ENCODE assay signal across 9 cellular contexts in genomic region chr1:26021647-26022403, GRCh38. TPM values are rescaled to one million over a fixed set of nuclear protein-coding genes. Genes with fewer than 3 reads are reported as not detected.
DNase-seq lines count a peak whose midpoint lies in the region; ATAC-seq and TF ChIP-seq lines count a peak whose summit lies in the region.
"Had no signal": no experiment of that assay in that cellular context is flagged by ENCODE, and none has a peak within 500 bp of the region (broad histone marks: within the 10 kb centered on the region; RNA-seq: fewer than 3 reads in every experiment).

Gene EXTL1 (plus strand): TSS chr1:26021775. CDS start chr1:26022647, 872 bp downstream.

- H3K4me1 ChIP-seq in body of pancreas (peaks cover 6% of the 10 kb centered on the region), stomach smooth muscle (ENCODE audit: control insufficient read depth, insufficient read depth, low read length) (peaks cover 13% of the 10 kb centered on the region)

- H3K36me3 ChIP-seq in body of pancreas (replicated peaks in 1 of 2; ENCODE audit: insufficient read depth in 1 of 2, low read depth in 2 of 2), result no peaks in the 10 kb centered on the region
- H3K36me3 ChIP-seq in stomach smooth muscle (ENCODE audit: control insufficient read depth in 2 of 2, insufficient read depth in 2 of 2, low read length in 2 of 2), result no peaks in the 10 kb centered on the region

- TF ChIP-seq POLR2A in body of pancreas (IDR thresholded peaks at IDR 0.05), result no peak

- DNase-seq in LHCN-M2 (ENCODE audit: low read depth), result peak; percentile 62
- DNase-seq in body of pancreas, result no peak
- peak; percentile 96 for DNase-seq in iPS-NIHi7 (ENCODE audit: extremely low spot score)
- DNase-seq in RPMI8226, result no peak
- no peak for DNase-seq in effector CD8-positive, alpha-beta T cell (lab: John Stamatoyannopoulos, UW)
- DNase-seq: NCI-H1417 had no signal

- no peaks in the 10 kb centered on the region for H3K9me3 ChIP-seq in body of pancreas
- H3K9me3 ChIP-seq in stomach smooth muscle (ENCODE audit: control insufficient read depth in 2 of 2, low read length in 2 of 2), result no peaks in the 10 kb centered on the region

- WGBS in body of pancreas, 2 donors, result 59 to 61% methylated on average over 11 to 15 of the region's 15 CpGs

- no peak for TF ChIP-seq CTCF in body of pancreas (IDR thresholded peaks at IDR 0.05)

- ATAC-seq in body of pancreas (peak; percentile 16), GM21381 (IDR thresholded peaks at IDR 0.05; ENCODE audit: unreplicated experiment) (no peak), GM21737 (IDR thresholded peaks at IDR 0.05; ENCODE audit: unreplicated experiment) (no peak)

- H3K27ac ChIP-seq in body of pancreas (no peak within 1 kb of the TSS), stomach smooth muscle (ENCODE audit: low read length) (no peak within 1 kb of the TSS)

- H3K4me3 ChIP-seq in body of pancreas, result no peak within 1 kb of the TSS
- H3K4me3 ChIP-seq in stomach smooth muscle (ENCODE audit: low read length in 2 of 2), result peak within 1 kb of the TSS; percentile 31 to 47

- intact Hi-C loops in body of pancreas (cut with DNase I), result no loop called here

- H3K27me3 ChIP-seq in body of pancreas (no peaks in the 10 kb centered on the region), stomach smooth muscle (ENCODE audit: control insufficient read depth in 1 of 2, insufficient read depth in 2 of 2, low read length in 2 of 2) (peaks cover 0 to 3% of the 10 kb centered on the region in 2 donors)

- H3K9ac ChIP-seq in stomach smooth muscle (ENCODE audit: low read length in 2 of 2), result no peak within 1 kb of the TSS

RNA-seq across cellular contexts. Expression of gene EXTL1, which starts in this region (rescaled TPM):
- 1.0 and 1.2 TPM in 2 replicates for total RNA-seq in LHCN-M2 (2014; rRNA removed)
- polyA plus RNA-seq in LHCN-M2 (2012), result 7.5 TPM
- total RNA-seq in body of pancreas, result not detected

Comparison
In these comparisons a context has a peak if more than half of its experiments do, and no peak if none do; other contexts are left out.
1. Peak in ATAC-seq in body of pancreas; RNA of the gene not detected or under 1 TPM.
2. DNase-seq: peak in LHCN-M2 (single experiment) and iPS-NIHi7 (single experiment); none in body of pancreas (0 of 4), RPMI8226 (single experiment) and effector CD8-positive, alpha-beta T cell (single experiment).
3. H3K4me3 ChIP-seq: peak in stomach smooth muscle (2 of 2); none in body of pancreas (0 of 2).